16 cellular contexts compared by ENCODE assay signal in genomic region chr6:36906539-36906938, GRCh38. TPM values are rescaled to one million over a fixed set of nuclear protein-coding genes. Genes with fewer than 3 reads are reported as not detected.
DNase-seq lines count a peak whose midpoint lies in the region; ATAC-seq and TF ChIP-seq lines count a peak whose summit lies in the region.
"Had no signal": no experiment of that assay in that cellular context is flagged by ENCODE, and none has a peak within 500 bp of the region (broad histone marks: within the 10 kb centered on the region; RNA-seq: fewer than 3 reads in every experiment).

No MANE protein-coding gene starts in this region.

- no peak overlapping the region for H2AFZ ChIP-seq in hepatocyte

- H4K20me1 ChIP-seq in hepatocyte (ENCODE audit: insufficient read depth, poor library complexity, severe bottlenecking): no peaks in the 10 kb centered on the region

- H3K27ac Mint-ChIP-seq in T-helper 2 cell treated with Interferon-gamma antibody and Interleukin-4, amounts not matched to agents 5 μg/mL and 100 μg/mL, for 36 hours: peak overlapping the region; percentile 41
- H3K27ac Mint-ChIP-seq: activated T-helper 2 cell treated with anti-CD3 and anti-CD28 coated beads, Interferon-gamma antibody, Interleukin-2, Interleukin-4, amounts not matched to agents 10 μg/mL and 5 μg/mL and 100 μg/mL, durations not matched to agents 14 hours and 24 hours and 36 hours had no signal

- no peak overlapping the region for H3K4me3 Mint-ChIP-seq in T-helper 2 cell treated with Interferon-gamma antibody and Interleukin-4, amounts not matched to agents 5 μg/mL and 100 μg/mL, for 36 hours

- intact Hi-C loops in transverse colon (cut with DNase I; ENCODE audit: low total_unique reads): no loop called here

- no peak for TF ChIP-seq POLR2A in transverse colon (IDR thresholded peaks at IDR 0.05)

- no peak overlapping the region for H3K4me2 ChIP-seq in hepatocyte
- H3K4me2 ChIP-seq: A549 had no signal

- TF ChIP-seq CTCF in hepatocyte (IDR thresholded peaks at IDR 0.05; ENCODE audit: poor library complexity): no peak
- TF ChIP-seq CTCF in transverse colon (IDR thresholded peaks at IDR 0.05): no peak

- in situ Hi-C loops in transverse colon (cut with MboI; ENCODE audit: low pct_ligation_motif_present in 1 of 4, low pct_unique_long_range_greater_than_20kb in 1 of 4, low sequenced_read_pairs in 3 of 4): no loop called here

- H3K27ac ChIP-seq in hepatocyte (peak overlapping the region; percentile 81), transverse colon (peak overlapping the region in 1 of 4 donors; percentile 27)
- H3K27ac ChIP-seq: A549, RWPE1 had no signal

- H3K4me3 ChIP-seq in hepatocyte (no peak overlapping the region), transverse colon (no peak overlapping the region)
- H3K4me3 ChIP-seq: A549 had no signal

- no peak for DNase-seq in T-helper 2 cell treated with Interferon-gamma antibody and Interleukin-4, amounts not matched to agents 5 μg/mL and 100 μg/mL, for 36 hours (ENCODE audit: low spot score)
- no peak for DNase-seq in T-helper 2 cell
- DNase-seq in UCSD-AML1 (lab: John Stamatoyannopoulos, UW; ENCODE audit: unreplicated experiment): peak; percentile 21
- no peak for DNase-seq in hepatocyte (ENCODE audit: low spot score)
- DNase-seq in transverse colon: peak; percentile 20
- DNase-seq in stimulated activated naive CD8-positive, alpha-beta T cell treated with anti-CD3 and anti-CD28 coated beads, Interleukin-15, Interleukin-2, amounts not matched to agents 100 U/mL and 50 U/mL, for 24 hours: no peak
- no peak for DNase-seq in DMS114 treated with DMSO at 0.1 percent for 48 hours (lab: John Stamatoyannopoulos, UW; ENCODE audit: unreplicated experiment)
- DNase-seq in activated T-cell treated with anti-CD3 and anti-CD28 coated beads for 4 hours: no peak
- DNase-seq: NCI-H1048; stimulated activated CD4-positive, alpha-beta T cell treated with anti-CD3 and anti-CD28 coated beads, Interleukin-1b, Interleukin-23, amount 100 ng/mL, for 48 hours; stimulated activated naive CD4-positive, alpha-beta T cell treated with Interleukin-2 at 50 U/mL for 16 hours had no signal

- H3K27me3 ChIP-seq in hepatocyte: no peaks in the 10 kb centered on the region
- no peaks in the 10 kb centered on the region for H3K27me3 ChIP-seq in transverse colon

- H3K36me3 ChIP-seq in hepatocyte (replicated peaks; ENCODE audit: insufficient read depth, low read depth): no peaks in the 10 kb centered on the region
- peaks cover 0 to 34% (median 14%) of the 10 kb centered on the region in 4 donors for H3K36me3 ChIP-seq in transverse colon

- peaks cover 63% of the 10 kb centered on the region for H3K36me3 Mint-ChIP-seq in T-helper 2 cell treated with Interferon-gamma antibody and Interleukin-4, amounts not matched to agents 5 μg/mL and 100 μg/mL, for 36 hours (ENCODE audit: low read depth)

- H3K27me3 Mint-ChIP-seq in T-helper 2 cell treated with Interferon-gamma antibody and Interleukin-4, amounts not matched to agents 5 μg/mL and 100 μg/mL, for 36 hours (ENCODE audit: low read depth): no peaks in the 10 kb centered on the region

- WGBS in hepatocyte (ENCODE audit: low lambda C conversion rate, missing lambda C conversion rate): 68% methylated on average over 2 of the region's 2 CpGs
- 0 to 18% methylated on average over 2 of the region's 2 CpGs for WGBS in transverse colon (ENCODE audit: low coverage in 1 of 2), 2 donors

- no peaks in the 10 kb centered on the region for H3K9me3 Mint-ChIP-seq in T-helper 2 cell treated with Interferon-gamma antibody and Interleukin-4, amounts not matched to agents 5 μg/mL and 100 μg/mL, for 36 hours
- H3K9me3 Mint-ChIP-seq: activated T-helper 2 cell treated with anti-CD3 and anti-CD28 coated beads, Interferon-gamma antibody, Interleukin-2, Interleukin-4, amounts not matched to agents 10 μg/mL and 5 μg/mL and 100 μg/mL, durations not matched to agents 14 hours and 24 hours and 36 hours had no signal

- ATAC-seq in stimulated activated naive CD8-positive, alpha-beta T cell treated with anti-CD3 and anti-CD28 coated beads, Interleukin-15, Interleukin-2, amounts not matched to agents 100 U/mL and 50 U/mL, for 24 hours: no peak
- ATAC-seq: A549; activated CD4-positive, CD25-positive, alpha-beta regulatory T cell treated with anti-CD3 and anti-CD28 coated beads, Interleukin-2, amount 50 U/mL, for 24 hours had no signal

- no peaks in the 10 kb centered on the region for H3K9me3 ChIP-seq in hepatocyte (ENCODE audit: low read depth)
- H3K9me3 ChIP-seq in transverse colon: no peaks in the 10 kb centered on the region
- H3K9me3 ChIP-seq: A549 had no signal

- H3K4me1 ChIP-seq in hepatocyte (ENCODE audit: insufficient read depth) (peaks cover 7% of the 10 kb centered on the region), transverse colon (peaks cover 0 to 33% (median 6%) of the 10 kb centered on the region in 4 donors)
- H3K4me1 ChIP-seq: A549 had no signal

- no peak for TF ChIP-seq EP300 in transverse colon (IDR thresholded peaks at IDR 0.05; ENCODE audit: low read depth)

- H3K4me1 Mint-ChIP-seq in T-helper 2 cell treated with Interferon-gamma antibody and Interleukin-4, amounts not matched to agents 5 μg/mL and 100 μg/mL, for 36 hours (ENCODE audit: low read depth): peaks cover 38% of the 10 kb centered on the region

- H3K9me2 ChIP-seq in hepatocyte (replicated peaks; ENCODE audit: insufficient read depth): no peaks in the 10 kb centered on the region

- no peaks in the 10 kb centered on the region for H3K79me2 ChIP-seq in hepatocyte

RNA-seq across cellular contexts. Expression of gene C6orf89, which starts 20.8 kb away (rescaled TPM):
- 39.6 and 44.8 TPM in 2 replicates for total RNA-seq in hepatocyte
- polyA plus RNA-seq in hepatocyte: 39.2 and 45.2 TPM in 2 replicates
- total RNA-seq in transverse colon: 10 to 100 TPM in 3 of 4 donors, 1 to 10 TPM in 1; 7.8 to 41.8 (median 28.2) TPM

RNA-seq across cellular contexts. Expression of gene PPIL1, which starts 31.9 kb away (rescaled TPM):
- total RNA-seq in hepatocyte: 52.3 and 53.0 TPM in 2 replicates
- polyA plus RNA-seq in hepatocyte: 42.6 and 51.7 TPM in 2 replicates
- 1 to 10 TPM in 3 of 4 donors, under 1 TPM in 1; 1.00 to 5.6 (median 3.3) TPM for total RNA-seq in transverse colon

RNA-seq across cellular contexts. Expression of gene PI16, which starts 48.0 kb away (rescaled TPM):
- total RNA-seq in hepatocyte (not detected in 2 replicates), transverse colon (1 to 10 TPM in 2 of 4 donors, under 1 TPM in 1, not detected in 1; 0.60 to 5.6 (median 4.0) TPM)
- 0.28 TPM in 1 of 2 replicates, not detected in the other for polyA plus RNA-seq in hepatocyte
- total RNA-seq: activated T-helper 2 cell treated with anti-CD3 and anti-CD28 coated beads, Interferon-gamma antibody, Interleukin-2, Interleukin-4, amounts not matched to agents 10 μg/mL and 5 μg/mL and 100 μg/mL, durations not matched to agents 14 hours and 24 hours and 36 hours; osteocyte had no signal
- polyA plus RNA-seq: A549 had no signal

Comparison
In these comparisons a context has a peak if more than half of its experiments do, and no peak if none do; other contexts are left out.
1. DNase-seq: peak in UCSD-AML1 (single experiment) and transverse colon (single experiment); none in T-helper 2 cell treated with Interferon-gamma antibody and Interleukin-4, amounts not matched to agents 5 μg/mL and 100 μg/mL, for 36 hours (single experiment), T-helper 2 cell (0 of 5), hepatocyte (single experiment), stimulated activated naive CD8-positive, alpha-beta T cell treated with anti-CD3 and anti-CD28 coated beads, Interleukin-15, Interleukin-2, amounts not matched to agents 100 U/mL and 50 U/mL, for 24 hours (single experiment), DMS114 treated with DMSO at 0.1 percent for 48 hours (single experiment) and activated T-cell treated with anti-CD3 and anti-CD28 coated beads for 4 hours (single experiment).